ENCODE assay signal across 26 cellular contexts in the genomic region with DNA sequence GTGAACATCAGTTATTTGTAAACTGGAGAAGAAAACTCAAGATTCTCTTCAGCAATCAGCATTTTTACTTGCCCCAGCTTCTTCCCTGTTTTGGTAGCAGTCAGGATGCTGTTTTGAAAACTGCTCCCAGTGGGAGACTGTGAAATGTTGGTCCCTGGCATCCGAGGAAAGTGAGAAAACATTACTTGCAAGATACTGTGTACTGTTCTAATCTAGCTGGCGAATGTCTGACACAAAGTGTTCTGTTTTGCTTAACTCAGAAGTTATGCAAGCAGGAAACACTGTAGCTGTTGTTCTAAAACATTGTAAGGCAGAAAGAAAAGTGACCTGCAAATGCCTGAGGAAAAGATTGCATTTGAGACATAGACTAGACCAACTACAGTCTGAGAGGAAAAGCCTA.
A peak's percentile ranks its signal among the peaks of the same experiment; 100 is the strongest.
DNase-seq lines count a peak whose midpoint lies in the region; ATAC-seq and TF ChIP-seq lines count a peak whose summit lies in the region.
"Had no signal": no experiment of that assay in that cellular context is flagged by ENCODE, and none has a peak within 500 bp of the region (broad histone marks: within the 10 kb centered on the region; RNA-seq: fewer than 3 reads in every experiment).

No MANE protein-coding gene starts in this region.

- no peaks in the 10 kb centered on the region for H3K27me3 Mint-ChIP-seq in activated T-helper 17 cell treated with anti-CD3 and anti-CD28 coated beads, Interleukin-2, amount 50 U/mL, for 72 hours
- H3K27me3 Mint-ChIP-seq: CD8-positive, alpha-beta memory T cell had no signal

- no peak overlapping the region for H2AFZ ChIP-seq in hepatocyte

- H3K9me3 ChIP-seq in hepatocyte (ENCODE audit: low read depth), result no peaks in the 10 kb centered on the region
- H3K9me3 ChIP-seq in gastrocnemius medialis, result no peaks in the 10 kb centered on the region
- H3K9me3 ChIP-seq: BE2C had no signal

- peaks cover 30% of the 10 kb centered on the region for H3K9me3 Mint-ChIP-seq in activated T-helper 17 cell treated with anti-CD3 and anti-CD28 coated beads, Interleukin-2, amount 50 U/mL, for 72 hours

- no peak overlapping the region for H3K4me3 ChIP-seq in hepatocyte
- no peak overlapping the region for H3K4me3 ChIP-seq in gastrocnemius medialis
- H3K4me3 ChIP-seq: Peyer's patch had no signal

- 47% methylated on average over 2 of the region's 2 CpGs for WGBS in hepatocyte (ENCODE audit: low lambda C conversion rate, missing lambda C conversion rate)

- H3K27ac Mint-ChIP-seq in activated T-helper 17 cell treated with anti-CD3 and anti-CD28 coated beads, Interleukin-2, amount 50 U/mL, for 72 hours, result no peak overlapping the region
- H3K27ac Mint-ChIP-seq: CD14-positive monocyte; CD8-positive, alpha-beta memory T cell had no signal

- no peaks in the 10 kb centered on the region for H3K36me3 ChIP-seq in hepatocyte (replicated peaks; ENCODE audit: insufficient read depth, low read depth)
- no peaks in the 10 kb centered on the region for H3K36me3 ChIP-seq in gastrocnemius medialis
- H3K36me3 ChIP-seq: BE2C, Peyer's patch had no signal

- no peaks in the 10 kb centered on the region for H4K20me1 ChIP-seq in hepatocyte (ENCODE audit: insufficient read depth, poor library complexity, severe bottlenecking)

- TF ChIP-seq CTCF in hepatocyte (IDR thresholded peaks at IDR 0.05; ENCODE audit: poor library complexity) (no peak), gastrocnemius medialis (IDR thresholded peaks at IDR 0.05 in 4 of 5, conservative IDR thresholded peaks at IDR 0.05 in 1 of 5) (no peak)

- no peak overlapping the region for H3K4me3 Mint-ChIP-seq in activated T-helper 17 cell treated with anti-CD3 and anti-CD28 coated beads, Interleukin-2, amount 50 U/mL, for 72 hours
- H3K4me3 Mint-ChIP-seq: CD14-positive monocyte; CD8-positive, alpha-beta memory T cell had no signal

- no peak overlapping the region for H3K27ac ChIP-seq in hepatocyte
- H3K27ac ChIP-seq in gastrocnemius medialis, result no peak overlapping the region
- H3K27ac ChIP-seq: Peyer's patch had no signal

- DNase-seq in Right ventricle myocardium superior (no peak), cardiac septum (ENCODE audit: low spot score) (no peak), hepatocyte (ENCODE audit: low spot score) (peak; percentile 6), gastrocnemius medialis (peak; percentile 2 to 22), NCI-H187 treated with DMSO at 0.1 percent for 48 hours (lab: John Stamatoyannopoulos, UW) (no peak)
- DNase-seq: 8988T; ACHN; BE2C; CD8-positive, alpha-beta memory T cell; DMS79 treated with DMSO at 0.1 percent for 48 hours; GF-D8; GOT3; HCEC 1CT; KBM-7; MV-4-11; NCI-H1105 treated with DMSO at 0.1 percent for 48 hours; NCI-H146; NCI-H2029; NCI-H446 treated with DMSO at 0.1 percent for 48 hours; NCI-H526; NCI-H82; NK-92 treated with Interleukin-12 subunit alpha and Interleukin-12 subunit beta, amount 100 ng/mL, for 24 hours; Peyer's patch had no signal

- intact Hi-C loops in Right ventricle myocardium superior (cut with DNase I) (no loop called here), cardiac septum (cut with DNase I) (no loop called here), gastrocnemius medialis (cut with DNase I; ENCODE audit: low total_unique reads) (no loop called here)

- no peak for TF ChIP-seq POLR2A in gastrocnemius medialis (IDR thresholded peaks at IDR 0.05)

- in situ Hi-C loops in gastrocnemius medialis (cut with MboI; ENCODE audit: low sequenced_read_pairs in 4 of 4), result no loop called here

- no peaks in the 10 kb centered on the region for H3K27me3 ChIP-seq in hepatocyte
- no peaks in the 10 kb centered on the region for H3K27me3 ChIP-seq in gastrocnemius medialis
- H3K27me3 ChIP-seq: BE2C, Peyer's patch had no signal

- H3K79me2 ChIP-seq in hepatocyte, result no peaks in the 10 kb centered on the region

- no peaks in the 10 kb centered on the region for H3K4me1 ChIP-seq in hepatocyte (ENCODE audit: insufficient read depth)
- H3K4me1 ChIP-seq in gastrocnemius medialis, result no peaks in the 10 kb centered on the region
- H3K4me1 ChIP-seq: BE2C, Peyer's patch had no signal

- H3K36me3 Mint-ChIP-seq in activated T-helper 17 cell treated with anti-CD3 and anti-CD28 coated beads, Interleukin-2, amount 50 U/mL, for 72 hours (ENCODE audit: low read depth), result no peaks in the 10 kb centered on the region
- H3K36me3 Mint-ChIP-seq: CD14-positive monocyte had no signal

- H3K4me1 Mint-ChIP-seq in activated T-helper 17 cell treated with anti-CD3 and anti-CD28 coated beads, Interleukin-2, amount 50 U/mL, for 72 hours, result no peaks in the 10 kb centered on the region
- H3K4me1 Mint-ChIP-seq: CD14-positive monocyte; CD8-positive, alpha-beta memory T cell had no signal

- no peak overlapping the region for H3K4me2 ChIP-seq in hepatocyte

- peak; percentile 95 for ATAC-seq in Right ventricle myocardium superior (ENCODE audit: poor library complexity)
- ATAC-seq in gastrocnemius medialis, result peak in 1 of 2 donors; percentile 68
- no peak for ATAC-seq in activated T-helper 17 cell treated with anti-CD3 and anti-CD28 coated beads, Interleukin-2, amount 50 U/mL, for 72 hours (replicated peaks)
- ATAC-seq in HG03469 (IDR thresholded peaks at IDR 0.05; ENCODE audit: unreplicated experiment), result no peak

- H3K9me2 ChIP-seq in hepatocyte (replicated peaks; ENCODE audit: insufficient read depth), result no peaks in the 10 kb centered on the region

Comparison
In these comparisons a context has a peak if more than half of its experiments do, and no peak if none do; other contexts are left out.
1. DNase-seq: peak in hepatocyte (single experiment) and gastrocnemius medialis (2 of 2); none in Right ventricle myocardium superior (single experiment), cardiac septum (single experiment) and NCI-H187 treated with DMSO at 0.1 percent for 48 hours (single experiment).